In genomic region chr17:17173921-17174320, GRCh38 we compare ENCODE assay signal across 18 cellular contexts.
"Had no signal": no experiment of that assay in that cellular context is flagged by ENCODE, and none has a peak within 500 bp of the region (broad histone marks: within the 10 kb centered on the region; RNA-seq: fewer than 3 reads in every experiment).

No MANE protein-coding gene starts in this region.

- H3K9me3 Mint-ChIP-seq: central memory CD8-positive, alpha-beta T cell; effector memory CD8-positive, alpha-beta T cell; memory B cell; nephron; stimulated activated naive CD8-positive, alpha-beta T cell treated with anti-CD3 and anti-CD28 coated beads, Interleukin-15, amount 100 ng/mL, for 72 hours; WTC11 had no signal

- H3K27me3 Mint-ChIP-seq: central memory CD8-positive, alpha-beta T cell; effector memory CD8-positive, alpha-beta T cell; memory B cell; stimulated activated naive CD8-positive, alpha-beta T cell treated with anti-CD3 and anti-CD28 coated beads, Interleukin-15, amount 100 ng/mL, for 72 hours had no signal

- H3K27ac ChIP-seq: epithelial cell of prostate, gastroesophageal sphincter, sigmoid colon, SK-N-MC, testis had no signal

- H3K9me3 ChIP-seq: body of pancreas, gastroesophageal sphincter, left ventricle myocardium inferior, sigmoid colon, testis had no signal

- H3K4me3 Mint-ChIP-seq: central memory CD8-positive, alpha-beta T cell; memory B cell; nephron; stimulated activated naive CD8-positive, alpha-beta T cell treated with anti-CD3 and anti-CD28 coated beads, Interleukin-15, amount 100 ng/mL, for 72 hours; WTC11 had no signal

- DNase-seq: activated effector memory CD4-positive, alpha-beta T cell treated with Interleukin-2 at 50 U/mL for 16 hours; body of pancreas; cortex of kidney; effector memory CD8-positive, alpha-beta T cell; left ventricle myocardium inferior; sigmoid colon; stimulated activated CD4-positive, alpha-beta T cell treated with anti-CD3 and anti-CD28 coated beads, Interleukin-12 subunit alpha, Interleukin-12 subunit beta, amount 100 ng/mL, for 4 hours; stimulated activated CD4-positive, alpha-beta T cell treated with anti-CD3 and anti-CD28 coated beads, Interleukin-4, amount 100 ng/mL, for 1 hour; stimulated activated CD8-positive, alpha-beta memory T cell treated with anti-CD3 and anti-CD28 coated beads, Interleukin-4, amount 100 ng/mL, for 48 hours; stimulated activated naive CD8-positive, alpha-beta T cell treated with anti-CD3 and anti-CD28 coated beads, Interleukin-15, amount 100 ng/mL, for 72 hours; testis had no signal

- H3K27me3 ChIP-seq: body of pancreas, gastroesophageal sphincter, sigmoid colon, testis had no signal

- H3K27ac Mint-ChIP-seq: memory B cell; nephron; stimulated activated naive CD8-positive, alpha-beta T cell treated with anti-CD3 and anti-CD28 coated beads, Interleukin-15, amount 100 ng/mL, for 72 hours; WTC11 had no signal

- ATAC-seq: body of pancreas; effector memory CD8-positive, alpha-beta T cell; gastroesophageal sphincter; WTC11 had no signal
